ENCODE assay signal across 1 cellular context in the genomic region with DNA sequence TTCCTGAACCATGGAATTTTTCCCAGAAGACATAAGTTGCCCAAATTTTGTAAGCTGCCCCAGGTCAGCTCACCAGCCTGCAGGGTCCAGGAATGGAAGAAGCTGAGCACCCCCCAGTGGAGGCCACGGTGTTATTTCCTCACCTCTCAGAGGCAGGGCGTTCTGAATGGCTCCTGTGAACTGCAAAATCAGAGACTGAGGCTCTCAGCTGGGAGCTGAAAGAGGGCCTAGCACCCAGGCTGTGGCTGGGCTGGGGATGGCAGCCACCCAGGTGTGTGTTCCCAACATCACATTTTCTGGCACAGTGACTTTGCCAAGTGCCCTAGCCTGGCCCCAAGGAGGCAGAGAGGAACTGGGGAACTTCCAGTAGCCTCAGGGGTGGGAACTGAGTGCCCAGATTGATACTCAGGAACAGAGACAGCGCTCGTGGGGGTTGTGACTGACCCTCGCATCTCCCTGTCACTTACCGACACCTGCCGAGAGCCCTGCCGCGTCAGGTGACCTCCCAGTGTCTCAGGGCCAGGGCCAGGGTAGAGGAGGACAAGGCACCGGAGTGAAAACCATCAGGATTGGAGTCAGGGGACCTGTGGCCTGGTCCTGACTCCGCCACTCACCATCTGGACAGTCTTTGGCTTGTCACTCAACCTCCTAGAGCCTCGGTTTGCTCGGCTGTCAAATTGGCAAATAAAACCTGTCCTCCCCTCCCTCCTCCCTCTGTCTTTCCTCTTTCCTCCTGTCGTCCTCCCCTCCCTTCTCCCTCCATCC.
A peak's percentile ranks its signal among the peaks of the same experiment; 100 is the strongest.
TF ChIP-seq lines count a peak whose summit lies in the region.

No MANE protein-coding gene starts in this region.

TF ChIP-seq in HepG2, 621 proteins besides CTCF, POLR2A, EP300 and RAD21:
- TF ChIP-seq, protein P1, sequence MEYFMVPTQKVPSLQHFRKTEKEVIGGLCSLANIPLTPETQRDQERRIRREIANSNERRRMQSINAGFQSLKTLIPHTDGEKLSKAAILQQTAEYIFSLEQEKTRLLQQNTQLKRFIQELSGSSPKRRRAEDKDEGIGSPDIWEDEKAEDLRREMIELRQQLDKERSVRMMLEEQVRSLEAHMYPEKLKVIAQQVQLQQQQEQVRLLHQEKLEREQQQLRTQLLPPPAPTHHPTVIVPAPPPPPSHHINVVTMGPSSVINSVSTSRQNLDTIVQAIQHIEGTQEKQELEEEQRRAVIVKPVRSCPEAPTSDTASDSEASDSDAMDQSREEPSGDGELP (IDR thresholded peaks at IDR 0.05; ENCODE audit: borderline replicate concordance, low read depth) = no peak
- no peak for TF ChIP-seq ARHGAP35 (CRISPR knock-in tag; IDR thresholded peaks at IDR 0.05; ENCODE audit: borderline replicate concordance)
- TF ChIP-seq SALL1 (CRISPR knock-in tag; IDR thresholded peaks at IDR 0.05) = no peak
- TF ChIP-seq, protein P2, sequence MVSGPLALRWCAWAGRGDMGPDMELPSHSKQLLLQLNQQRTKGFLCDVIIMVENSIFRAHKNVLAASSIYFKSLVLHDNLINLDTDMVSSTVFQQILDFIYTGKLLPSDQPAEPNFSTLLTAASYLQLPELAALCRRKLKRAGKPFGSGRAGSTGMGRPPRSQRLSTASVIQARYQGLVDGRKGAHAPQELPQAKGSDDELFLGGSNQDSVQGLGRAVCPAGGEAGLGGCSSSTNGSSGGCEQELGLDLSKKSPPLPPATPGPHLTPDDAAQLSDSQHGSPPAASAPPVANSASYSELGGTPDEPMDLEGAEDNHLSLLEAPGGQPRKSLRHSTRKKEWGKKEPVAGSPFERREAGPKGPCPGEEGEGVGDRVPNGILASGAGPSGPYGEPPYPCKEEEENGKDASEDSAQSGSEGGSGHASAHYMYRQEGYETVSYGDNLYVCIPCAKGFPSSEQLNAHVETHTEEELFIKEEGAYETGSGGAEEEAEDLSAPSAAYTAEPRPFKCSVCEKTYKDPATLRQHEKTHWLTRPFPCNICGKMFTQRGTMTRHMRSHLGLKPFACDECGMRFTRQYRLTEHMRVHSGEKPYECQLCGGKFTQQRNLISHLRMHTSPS (CRISPR knock-in tag; IDR thresholded peaks at IDR 0.05; ENCODE audit: low read depth) = no peak
- TF ChIP-seq LCORL (IDR thresholded peaks at IDR 0.05) = no peak
- TF ChIP-seq LCORL (CRISPR knock-in tag; IDR thresholded peaks at IDR 0.05) = 0 out of 2 replicates have a peak, but pooled peaks have one; percentile 19
- TF ChIP-seq, protein P3, sequence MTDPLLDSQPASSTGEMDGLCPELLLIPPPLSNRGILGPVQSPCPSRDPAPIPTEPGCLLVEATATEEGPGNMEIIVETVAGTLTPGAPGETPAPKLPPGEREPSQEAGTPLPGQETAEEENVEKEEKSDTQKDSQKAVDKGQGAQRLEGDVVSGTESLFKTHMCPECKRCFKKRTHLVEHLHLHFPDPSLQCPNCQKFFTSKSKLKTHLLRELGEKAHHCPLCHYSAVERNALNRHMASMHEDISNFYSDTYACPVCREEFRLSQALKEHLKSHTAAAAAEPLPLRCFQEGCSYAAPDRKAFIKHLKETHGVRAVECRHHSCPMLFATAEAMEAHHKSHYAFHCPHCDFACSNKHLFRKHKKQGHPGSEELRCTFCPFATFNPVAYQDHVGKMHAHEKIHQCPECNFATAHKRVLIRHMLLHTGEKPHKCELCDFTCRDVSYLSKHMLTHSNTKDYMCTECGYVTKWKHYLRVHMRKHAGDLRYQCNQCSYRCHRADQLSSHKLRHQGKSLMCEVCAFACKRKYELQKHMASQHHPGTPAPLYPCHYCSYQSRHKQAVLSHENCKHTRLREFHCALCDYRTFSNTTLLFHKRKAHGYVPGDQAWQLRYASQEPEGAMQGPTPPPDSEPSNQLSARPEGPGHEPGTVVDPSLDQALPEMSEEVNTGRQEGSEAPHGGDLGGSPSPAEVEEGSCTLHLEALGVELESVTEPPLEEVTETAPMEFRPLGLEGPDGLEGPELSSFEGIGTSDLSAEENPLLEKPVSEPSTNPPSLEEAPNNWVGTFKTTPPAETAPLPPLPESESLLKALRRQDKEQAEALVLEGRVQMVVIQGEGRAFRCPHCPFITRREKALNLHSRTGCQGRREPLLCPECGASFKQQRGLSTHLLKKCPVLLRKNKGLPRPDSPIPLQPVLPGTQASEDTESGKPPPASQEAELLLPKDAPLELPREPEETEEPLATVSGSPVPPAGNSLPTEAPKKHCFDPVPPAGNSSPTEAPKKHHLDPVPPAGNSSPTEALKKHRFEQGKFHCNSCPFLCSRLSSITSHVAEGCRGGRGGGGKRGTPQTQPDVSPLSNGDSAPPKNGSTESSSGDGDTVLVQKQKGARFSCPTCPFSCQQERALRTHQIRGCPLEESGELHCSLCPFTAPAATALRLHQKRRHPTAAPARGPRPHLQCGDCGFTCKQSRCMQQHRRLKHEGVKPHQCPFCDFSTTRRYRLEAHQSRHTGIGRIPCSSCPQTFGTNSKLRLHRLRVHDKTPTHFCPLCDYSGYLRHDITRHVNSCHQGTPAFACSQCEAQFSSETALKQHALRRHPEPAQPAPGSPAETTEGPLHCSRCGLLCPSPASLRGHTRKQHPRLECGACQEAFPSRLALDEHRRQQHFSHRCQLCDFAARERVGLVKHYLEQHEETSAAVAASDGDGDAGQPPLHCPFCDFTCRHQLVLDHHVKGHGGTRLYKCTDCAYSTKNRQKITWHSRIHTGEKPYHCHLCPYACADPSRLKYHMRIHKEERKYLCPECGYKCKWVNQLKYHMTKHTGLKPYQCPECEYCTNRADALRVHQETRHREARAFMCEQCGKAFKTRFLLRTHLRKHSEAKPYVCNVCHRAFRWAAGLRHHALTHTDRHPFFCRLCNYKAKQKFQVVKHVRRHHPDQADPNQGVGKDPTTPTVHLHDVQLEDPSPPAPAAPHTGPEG (CRISPR knock-in tag; IDR thresholded peaks at IDR 0.05) = no peak
- no peak for TF ChIP-seq GATAD2A (CRISPR knock-in tag; IDR thresholded peaks at IDR 0.05)
- TF ChIP-seq RCOR2 (CRISPR knock-in tag; IDR thresholded peaks at IDR 0.05) = no peak
- TF ChIP-seq FOXJ3 (CRISPR knock-in tag; IDR thresholded peaks at IDR 0.05; ENCODE audit: borderline replicate concordance) = no peak
- 0 out of 2 replicates have a peak, but pooled peaks have one; percentile 25 for TF ChIP-seq ZNF501 (CRISPR knock-in tag; IDR thresholded peaks at IDR 0.05)
- 0 out of 2 replicates have a peak, but pooled peaks have one; percentile 26 for TF ChIP-seq ZNF296 (CRISPR knock-in tag; conservative IDR thresholded peaks at IDR 0.05)
- TF ChIP-seq ZNF354B (CRISPR knock-in tag; IDR thresholded peaks at IDR 0.05) = no peak
- TF ChIP-seq SMC3 (IDR thresholded peaks at IDR 0.05; ENCODE audit: low read length) = peak; percentile 66
- TF ChIP-seq ZNF263 (CRISPR knock-in tag; IDR thresholded peaks at IDR 0.05) = peak; percentile 80
- TF ChIP-seq POGZ (CRISPR knock-in tag; IDR thresholded peaks at IDR 0.05) = no peak
- TF ChIP-seq, protein P4, sequence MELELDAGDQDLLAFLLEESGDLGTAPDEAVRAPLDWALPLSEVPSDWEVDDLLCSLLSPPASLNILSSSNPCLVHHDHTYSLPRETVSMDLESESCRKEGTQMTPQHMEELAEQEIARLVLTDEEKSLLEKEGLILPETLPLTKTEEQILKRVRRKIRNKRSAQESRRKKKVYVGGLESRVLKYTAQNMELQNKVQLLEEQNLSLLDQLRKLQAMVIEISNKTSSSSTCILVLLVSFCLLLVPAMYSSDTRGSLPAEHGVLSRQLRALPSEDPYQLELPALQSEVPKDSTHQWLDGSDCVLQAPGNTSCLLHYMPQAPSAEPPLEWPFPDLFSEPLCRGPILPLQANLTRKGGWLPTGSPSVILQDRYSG (CRISPR knock-in tag; IDR thresholded peaks at IDR 0.05) = no peak
- TF ChIP-seq U2AF2 (IDR thresholded peaks at IDR 0.05; ENCODE audit: low read depth, low read length) = no peak
- no peak for TF ChIP-seq REXO4 (CRISPR knock-in tag; IDR thresholded peaks at IDR 0.05; ENCODE audit: borderline replicate concordance)
- no peak for TF ChIP-seq AGO1 (IDR thresholded peaks at IDR 0.05; ENCODE audit: low read depth, low read length, poor library complexity, severe bottlenecking)
- TF ChIP-seq, protein P5, sequence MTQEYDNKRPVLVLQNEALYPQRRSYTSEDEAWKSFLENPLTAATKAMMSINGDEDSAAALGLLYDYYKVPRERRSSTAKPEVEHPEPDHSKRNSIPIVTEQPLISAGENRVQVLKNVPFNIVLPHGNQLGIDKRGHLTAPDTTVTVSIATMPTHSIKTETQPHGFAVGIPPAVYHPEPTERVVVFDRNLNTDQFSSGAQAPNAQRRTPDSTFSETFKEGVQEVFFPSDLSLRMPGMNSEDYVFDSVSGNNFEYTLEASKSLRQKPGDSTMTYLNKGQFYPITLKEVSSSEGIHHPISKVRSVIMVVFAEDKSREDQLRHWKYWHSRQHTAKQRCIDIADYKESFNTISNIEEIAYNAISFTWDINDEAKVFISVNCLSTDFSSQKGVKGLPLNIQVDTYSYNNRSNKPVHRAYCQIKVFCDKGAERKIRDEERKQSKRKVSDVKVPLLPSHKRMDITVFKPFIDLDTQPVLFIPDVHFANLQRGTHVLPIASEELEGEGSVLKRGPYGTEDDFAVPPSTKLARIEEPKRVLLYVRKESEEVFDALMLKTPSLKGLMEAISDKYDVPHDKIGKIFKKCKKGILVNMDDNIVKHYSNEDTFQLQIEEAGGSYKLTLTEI (CRISPR knock-in tag; conservative IDR thresholded peaks at IDR 0.05) = no peak
- TF ChIP-seq ZNF879 (CRISPR knock-in tag; IDR thresholded peaks at IDR 0.05) = no peak
- TF ChIP-seq STAG1 (CRISPR knock-in tag; IDR thresholded peaks at IDR 0.05) = peak; percentile 85
- TF ChIP-seq, protein P6, sequence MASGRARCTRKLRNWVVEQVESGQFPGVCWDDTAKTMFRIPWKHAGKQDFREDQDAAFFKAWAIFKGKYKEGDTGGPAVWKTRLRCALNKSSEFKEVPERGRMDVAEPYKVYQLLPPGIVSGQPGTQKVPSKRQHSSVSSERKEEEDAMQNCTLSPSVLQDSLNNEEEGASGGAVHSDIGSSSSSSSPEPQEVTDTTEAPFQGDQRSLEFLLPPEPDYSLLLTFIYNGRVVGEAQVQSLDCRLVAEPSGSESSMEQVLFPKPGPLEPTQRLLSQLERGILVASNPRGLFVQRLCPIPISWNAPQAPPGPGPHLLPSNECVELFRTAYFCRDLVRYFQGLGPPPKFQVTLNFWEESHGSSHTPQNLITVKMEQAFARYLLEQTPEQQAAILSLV (CRISPR knock-in tag; IDR thresholded peaks at IDR 0.05; ENCODE audit: borderline replicate concordance) = no peak
TF ChIP-seq in HepG2: peak in this region for 6.
